In the genomic region with DNA sequence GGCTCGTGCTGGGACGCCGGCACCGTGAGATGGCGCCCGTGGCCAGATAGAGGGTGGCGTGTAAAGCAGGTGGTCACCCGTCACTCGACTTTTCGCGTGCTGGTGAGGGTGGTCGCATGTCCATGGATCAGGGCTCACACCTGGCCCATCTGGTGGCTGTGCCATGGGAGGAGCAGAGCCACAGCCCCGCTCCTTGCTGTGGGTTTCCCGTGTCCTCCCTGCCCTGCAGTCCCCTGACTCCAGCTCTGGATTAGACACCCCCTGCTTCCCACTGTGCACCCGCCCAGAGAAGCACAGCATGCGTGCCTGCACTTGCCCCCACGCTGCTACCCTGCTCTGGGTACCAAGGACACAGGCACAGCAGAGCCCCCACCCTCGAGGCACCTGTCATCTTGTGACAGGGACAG, we compare ENCODE assay signal across 1 cellular context.
TF ChIP-seq lines count a peak whose summit lies in the region.

No MANE protein-coding gene starts in this region.

TF ChIP-seq in HepG2, 621 proteins besides CTCF, POLR2A, EP300 and RAD21 (continued from another document):
- TF ChIP-seq ZFP91 (CRISPR knock-in tag; IDR thresholded peaks at IDR 0.05; ENCODE audit: borderline replicate concordance) (no peak), GZF1 (CRISPR knock-in tag; IDR thresholded peaks at IDR 0.05) (no peak), POGZ (CRISPR knock-in tag; IDR thresholded peaks at IDR 0.05) (no peak), ZFP82 (CRISPR knock-in tag; IDR thresholded peaks at IDR 0.05; ENCODE audit: borderline replicate concordance) (no peak), ZNF556 (CRISPR knock-in tag; IDR thresholded peaks at IDR 0.05; ENCODE audit: borderline replicate concordance) (0 out of 2 replicates have a peak, but pooled peaks have one; percentile 9), KAT7 (CRISPR knock-in tag; IDR thresholded peaks at IDR 0.05; ENCODE audit: borderline replicate concordance) (no peak), ZNF30 (CRISPR knock-in tag; IDR thresholded peaks at IDR 0.05) (no peak), SMAD1 (CRISPR knock-in tag; IDR thresholded peaks at IDR 0.05; ENCODE audit: borderline replicate concordance, low read depth) (no peak), ZNF326 (CRISPR knock-in tag; IDR thresholded peaks at IDR 0.05; ENCODE audit: borderline replicate concordance) (peak; percentile 76; the same call in 1 of the 2 replicates), ZNF143 (CRISPR knock-in tag; IDR thresholded peaks at IDR 0.05) (no peak), ZNF788 (CRISPR knock-in tag; IDR thresholded peaks at IDR 0.05; ENCODE audit: borderline replicate concordance) (no peak), RBM22 (optimal IDR thresholded peaks at IDR 0.05; ENCODE audit: low read length) (peak; percentile 27), ZNF44 (CRISPR knock-in tag; IDR thresholded peaks at IDR 0.05) (no peak), ZNF569 (CRISPR knock-in tag; IDR thresholded peaks at IDR 0.05; ENCODE audit: borderline replicate concordance) (no peak), ZNF672 (CRISPR knock-in tag; IDR thresholded peaks at IDR 0.05) (no peak), AKAP8 (CRISPR knock-in tag; IDR thresholded peaks at IDR 0.05) (peak; percentile 84), PRPF4 (IDR thresholded peaks at IDR 0.05; ENCODE audit: low read depth, low read length, poor library complexity, severe bottlenecking) (no peak), ZNF850 (CRISPR knock-in tag; conservative IDR thresholded peaks at IDR 0.05) (no peak), RFXANK (CRISPR knock-in tag; IDR thresholded peaks at IDR 0.05) (no peak), SMC3 (IDR thresholded peaks at IDR 0.05; ENCODE audit: low read length) (no peak), THAP11 (CRISPR knock-in tag; IDR thresholded peaks at IDR 0.05) (no peak), AGO1 (IDR thresholded peaks at IDR 0.05; ENCODE audit: low read depth, low read length, poor library complexity, severe bottlenecking) (peak; percentile 46), ISX (CRISPR knock-in tag; conservative IDR thresholded peaks at IDR 0.05) (no peak), ZNF7 (CRISPR knock-in tag; IDR thresholded peaks at IDR 0.05) (no peak), ZNF598 (CRISPR knock-in tag; IDR thresholded peaks at IDR 0.05; ENCODE audit: borderline replicate concordance) (no peak), KLF16 (CRISPR knock-in tag; IDR thresholded peaks at IDR 0.05) (no peak), ATF7 (IDR thresholded peaks at IDR 0.05) (no peak), ATF7 (CRISPR knock-in tag; IDR thresholded peaks at IDR 0.05) (no peak), RFXAP (CRISPR knock-in tag; IDR thresholded peaks at IDR 0.05; ENCODE audit: borderline replicate concordance) (no peak), PTBP1 (IDR thresholded peaks at IDR 0.05; ENCODE audit: low read depth, low read length, poor library complexity, severe bottlenecking) (no peak), RCOR2 (CRISPR knock-in tag; IDR thresholded peaks at IDR 0.05) (no peak)
- TF ChIP-seq, protein P1, sequence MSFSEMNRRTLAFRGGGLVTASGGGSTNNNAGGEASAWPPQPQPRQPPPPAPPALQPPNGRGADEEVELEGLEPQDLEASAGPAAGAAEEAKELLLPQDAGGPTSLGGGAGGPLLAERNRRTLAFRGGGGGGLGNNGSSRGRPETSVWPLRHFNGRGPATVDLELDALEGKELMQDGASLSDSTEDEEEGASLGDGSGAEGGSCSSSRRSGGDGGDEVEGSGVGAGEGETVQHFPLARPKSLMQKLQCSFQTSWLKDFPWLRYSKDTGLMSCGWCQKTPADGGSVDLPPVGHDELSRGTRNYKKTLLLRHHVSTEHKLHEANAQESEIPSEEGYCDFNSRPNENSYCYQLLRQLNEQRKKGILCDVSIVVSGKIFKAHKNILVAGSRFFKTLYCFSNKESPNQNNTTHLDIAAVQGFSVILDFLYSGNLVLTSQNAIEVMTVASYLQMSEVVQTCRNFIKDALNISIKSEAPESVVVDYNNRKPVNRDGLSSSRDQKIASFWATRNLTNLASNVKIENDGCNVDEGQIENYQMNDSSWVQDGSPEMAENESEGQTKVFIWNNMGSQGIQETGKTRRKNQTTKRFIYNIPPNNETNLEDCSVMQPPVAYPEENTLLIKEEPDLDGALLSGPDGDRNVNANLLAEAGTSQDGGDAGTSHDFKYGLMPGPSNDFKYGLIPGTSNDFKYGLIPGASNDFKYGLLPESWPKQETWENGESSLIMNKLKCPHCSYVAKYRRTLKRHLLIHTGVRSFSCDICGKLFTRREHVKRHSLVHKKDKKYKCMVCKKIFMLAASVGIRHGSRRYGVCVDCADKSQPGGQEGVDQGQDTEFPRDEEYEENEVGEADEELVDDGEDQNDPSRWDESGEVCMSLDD (CRISPR knock-in tag; IDR thresholded peaks at IDR 0.05; ENCODE audit: borderline replicate concordance): no peak
- TF ChIP-seq, protein P2, sequence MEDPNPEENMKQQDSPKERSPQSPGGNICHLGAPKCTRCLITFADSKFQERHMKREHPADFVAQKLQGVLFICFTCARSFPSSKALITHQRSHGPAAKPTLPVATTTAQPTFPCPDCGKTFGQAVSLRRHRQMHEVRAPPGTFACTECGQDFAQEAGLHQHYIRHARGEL (CRISPR knock-in tag; IDR thresholded peaks at IDR 0.05): no peak
- TF ChIP-seq, protein P3, sequence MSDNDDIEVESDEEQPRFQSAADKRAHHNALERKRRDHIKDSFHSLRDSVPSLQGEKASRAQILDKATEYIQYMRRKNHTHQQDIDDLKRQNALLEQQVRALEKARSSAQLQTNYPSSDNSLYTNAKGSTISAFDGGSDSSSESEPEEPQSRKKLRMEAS (IDR thresholded peaks at IDR 0.05): no peak
- TF ChIP-seq, protein P4, sequence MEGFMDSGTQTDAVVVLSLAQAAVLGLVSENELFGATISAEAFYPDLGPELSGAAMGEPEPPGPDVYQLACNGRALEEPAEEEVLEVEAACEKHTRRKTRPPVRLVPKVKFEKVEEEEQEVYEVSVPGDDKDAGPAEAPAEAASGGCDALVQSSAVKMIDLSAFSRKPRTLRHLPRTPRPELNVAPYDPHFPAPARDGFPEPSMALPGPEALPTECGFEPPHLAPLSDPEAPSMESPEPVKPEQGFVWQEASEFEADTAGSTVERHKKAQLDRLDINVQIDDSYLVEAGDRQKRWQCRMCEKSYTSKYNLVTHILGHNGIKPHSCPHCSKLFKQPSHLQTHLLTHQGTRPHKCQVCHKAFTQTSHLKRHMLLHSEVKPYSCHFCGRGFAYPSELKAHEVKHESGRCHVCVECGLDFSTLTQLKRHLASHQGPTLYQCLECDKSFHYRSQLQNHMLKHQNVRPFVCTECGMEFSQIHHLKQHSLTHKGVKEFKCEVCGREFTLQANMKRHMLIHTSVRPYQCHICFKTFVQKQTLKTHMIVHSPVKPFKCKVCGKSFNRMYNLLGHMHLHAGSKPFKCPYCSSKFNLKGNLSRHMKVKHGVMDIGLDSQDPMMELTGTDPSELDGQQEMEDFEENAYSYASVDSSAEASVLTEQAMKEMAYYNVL (CRISPR knock-in tag; IDR thresholded peaks at IDR 0.05; ENCODE audit: borderline replicate concordance): no peak
- TF ChIP-seq, protein P5, sequence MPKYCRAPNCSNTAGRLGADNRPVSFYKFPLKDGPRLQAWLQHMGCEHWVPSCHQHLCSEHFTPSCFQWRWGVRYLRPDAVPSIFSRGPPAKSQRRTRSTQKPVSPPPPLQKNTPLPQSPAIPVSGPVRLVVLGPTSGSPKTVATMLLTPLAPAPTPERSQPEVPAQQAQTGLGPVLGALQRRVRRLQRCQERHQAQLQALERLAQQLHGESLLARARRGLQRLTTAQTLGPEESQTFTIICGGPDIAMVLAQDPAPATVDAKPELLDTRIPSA (CRISPR knock-in tag; IDR thresholded peaks at IDR 0.05; ENCODE audit: borderline replicate concordance): no peak
- TF ChIP-seq, protein P6, sequence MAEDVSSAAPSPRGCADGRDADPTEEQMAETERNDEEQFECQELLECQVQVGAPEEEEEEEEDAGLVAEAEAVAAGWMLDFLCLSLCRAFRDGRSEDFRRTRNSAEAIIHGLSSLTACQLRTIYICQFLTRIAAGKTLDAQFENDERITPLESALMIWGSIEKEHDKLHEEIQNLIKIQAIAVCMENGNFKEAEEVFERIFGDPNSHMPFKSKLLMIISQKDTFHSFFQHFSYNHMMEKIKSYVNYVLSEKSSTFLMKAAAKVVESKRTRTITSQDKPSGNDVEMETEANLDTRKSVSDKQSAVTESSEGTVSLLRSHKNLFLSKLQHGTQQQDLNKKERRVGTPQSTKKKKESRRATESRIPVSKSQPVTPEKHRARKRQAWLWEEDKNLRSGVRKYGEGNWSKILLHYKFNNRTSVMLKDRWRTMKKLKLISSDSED (CRISPR knock-in tag; IDR thresholded peaks at IDR 0.05): no peak
